ENCODE assay signal across 12 cellular contexts in the genomic region with DNA sequence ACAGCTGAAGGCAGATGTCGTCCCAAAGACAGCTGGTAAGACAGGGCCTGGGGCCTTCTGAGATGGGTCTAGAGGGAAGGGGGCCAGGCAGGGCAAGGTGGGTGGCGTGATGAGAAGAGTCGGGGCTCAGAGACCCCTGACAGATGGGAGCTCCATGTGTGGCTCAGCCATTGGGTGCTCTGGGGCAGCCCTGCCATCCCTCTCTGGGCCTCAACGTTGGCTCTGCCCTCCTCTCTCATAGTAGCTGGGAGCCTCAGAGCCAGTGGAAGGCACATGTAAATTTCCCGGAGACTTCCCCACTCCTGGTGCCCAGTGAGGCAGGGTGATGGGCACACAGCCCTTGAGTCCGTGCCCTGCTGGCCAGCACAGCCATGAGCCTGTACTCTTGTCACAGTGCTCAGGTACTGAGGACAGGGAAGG. TPM values are rescaled to one million over a fixed set of nuclear protein-coding genes. Genes with fewer than 3 reads are reported as not detected.
A peak's percentile ranks its signal among the peaks of the same experiment; 100 is the strongest.
DNase-seq lines count a peak whose midpoint lies in the region; ATAC-seq, FAIRE-seq and TF ChIP-seq lines count a peak whose summit lies in the region.
"Had no signal": no experiment of that assay in that cellular context is flagged by ENCODE, and none has a peak within 500 bp of the region (broad histone marks: within the 10 kb centered on the region; RNA-seq: fewer than 3 reads in every experiment).

No MANE protein-coding gene starts in this region.

- H3K27ac ChIP-seq in 22Rv1 = 0 out of 2 replicates have a peak overlapping the region, but pooled peaks have one; percentile 88
- H3K27ac ChIP-seq in GM12878 (ENCODE audit: control insufficient read depth, insufficient read depth) = peak overlapping the region; percentile 92

- H3K79me2 ChIP-seq in GM12878 (ENCODE audit: control insufficient read depth, insufficient read depth, low read length) = peaks cover 47% of the 10 kb centered on the region

- POLR2A ChIA-PET in GM12878 (lab: Charles Lee) = interaction anchor here (0.6 to 2.2 kb wide), 4 partner anchors 18 to 118 kb away, joined by 5 to 13 read pairs (median 7); no protein-coding TSS in a partner anchor

- SMC1A ChIA-PET in GM12878 (lab: Charles Lee; ENCODE audit: uncharacterized antibody, unreplicated experiment) = interaction anchor here (0.8 to 3.2 kb wide), 10 partner anchors 14 to 104 kb away, joined by 3 to 10 read pairs (median 4); no protein-coding TSS in a partner anchor

- CTCF ChIA-PET in GM12878 (lab: Yijun Ruan, JAX) = interaction anchor here (0.6 to 5.4 kb wide), 9 partner anchors 10 to 103 kb away, joined by 3 to 27 read pairs (median 6); no protein-coding TSS in a partner anchor

- peaks cover 40% of the 10 kb centered on the region for H3K36me3 ChIP-seq in H7 (replicated peaks; ENCODE audit: control insufficient read depth, insufficient read depth, low read length)
- H3K36me3 ChIP-seq in GM12878 (ENCODE audit: control insufficient read depth in 2 of 2, insufficient read depth in 2 of 2, low read length in 1 of 2) = peaks cover 30 to 40% of the 10 kb centered on the region in 2 experiments

- intact Hi-C loops in GM12878 (cut with micrococcal nuclease; ENCODE audit: unreplicated experiment) = loop anchor here (2.0 kb wide), 1 partner anchor 106 kb away; no protein-coding TSS in a partner anchor

- TF ChIP-seq RAD21 in GM12878 (IDR thresholded peaks at IDR 0.05; ENCODE audit: insufficient read depth, low read depth, low read length) = no peak

- peak; percentile 14 for DNase-seq in H7
- DNase-seq in GM12878 (ENCODE audit: low read depth, low spot score) = no peak
- DNase-seq in mucosa of gallbladder (ENCODE audit: low spot score) = peak; percentile 9
- DNase-seq in HPDE6-E6E7 (ENCODE audit: extremely low spot score) = no peak
- DNase-seq in ureter (ENCODE audit: low spot score) = no peak
- DNase-seq: activated CD4-positive, alpha-beta T cell treated with anti-CD3 and anti-CD28 coated beads, Interleukin-2, amount 50 U/mL, for 4 hours; EL; NCI-H146 had no signal

- H3K9me3 ChIP-seq in GM12878 (replicated peaks; ENCODE audit: control insufficient read depth, insufficient read depth, low read length) = no peaks in the 10 kb centered on the region

- BruUV-seq in GM12878 (replicated peaks; lab: Mats Ljungman, UMichigan) = no TSS peak

- no peak for TF ChIP-seq EP300 in GM12878 (IDR thresholded peaks at IDR 0.05; ENCODE audit: borderline replicate concordance in 1 of 2, control insufficient read depth in 1 of 2, low read depth in 2 of 2, low read length in 2 of 2)

- H3K4me3 ChIP-seq in H7 (ENCODE audit: insufficient read depth, low read depth, low read length) (no peak overlapping the region), GM12878 (peak overlapping the region; percentile 84)

- H3K9ac ChIP-seq in GM12878 (ENCODE audit: control insufficient read depth, insufficient read depth, low read length) = peak overlapping the region; percentile 96

- 62% methylated on average over 6 of the region's 6 CpGs for WGBS in GM12878 (ENCODE audit: insufficient coverage, insufficient replicate concordance, low lambda C conversion rate, missing lambda C conversion rate)

- H3K27me3 ChIP-seq in H7 (ENCODE audit: control insufficient read depth, insufficient read depth, low read length) (no peaks in the 10 kb centered on the region), GM12878 (replicated peaks in 1 of 2; ENCODE audit: control insufficient read depth in 2 of 2, insufficient read depth in 2 of 2, low read length in 1 of 2) (no peaks in the 10 kb centered on the region)

- H3K4me2 ChIP-seq in GM12878 (ENCODE audit: control insufficient read depth, insufficient read depth) = peak overlapping the region; percentile 95

- ATAC-seq in GM12878 = no peak
- no peak for ATAC-seq in HG02571 (IDR thresholded peaks at IDR 0.05; ENCODE audit: unreplicated experiment)
- ATAC-seq in HG03135 (IDR thresholded peaks at IDR 0.05; ENCODE audit: unreplicated experiment) = no peak

- FAIRE-seq in GM12878 (lab: Jason Lieb, UNC) = no peak
- FAIRE-seq: H54 had no signal

- in situ Hi-C loops in GM12878 (cut with MboI) = no loop called here

- no peaks in the 10 kb centered on the region; the same call in 1 of the 2 replicates for H4K20me1 ChIP-seq in GM12878 (ENCODE audit: control insufficient read depth, insufficient read depth)

- no peak overlapping the region for H2AFZ ChIP-seq in GM12878 (ENCODE audit: control insufficient read depth, low read depth, low read length)

- TF ChIP-seq POLR2A in GM12878 (IDR thresholded peaks at IDR 0.05; ENCODE audit: low read depth, low read length) = 0 out of 2 replicates have a peak, but pooled peaks have one; percentile 34

- TF ChIP-seq CTCF in 22Rv1 (IDR thresholded peaks at IDR 0.05) = no peak
- TF ChIP-seq CTCF in GM12878 (IDR thresholded peaks at IDR 0.05 in 2 of 3, conservative IDR thresholded peaks at IDR 0.05 in 1 of 3; ENCODE audit: control insufficient read depth in 2 of 3, extremely low read depth in 1 of 3, insufficient read depth in 1 of 3, low read depth in 3 of 3, low read length in 3 of 3) = no peak

- RAD21 ChIA-PET in GM12878 (lab: Charles Lee; ENCODE audit: unreplicated experiment) = interaction anchor here (1.0 to 4.6 kb wide), 5 partner anchors 18 to 107 kb away, joined by 3 to 36 read pairs (median 9); no protein-coding TSS in a partner anchor

- H3K4me1 ChIP-seq in GM12878 (ENCODE audit: control insufficient read depth, insufficient read depth, low read length) = peaks cover 17% of the 10 kb centered on the region

TF ChIP-seq in GM12878, 131 proteins besides CTCF, POLR2A, EP300 and RAD21:
- no peak for TF ChIP-seq EED (IDR thresholded peaks at IDR 0.05; ENCODE audit: low read depth)
- TF ChIP-seq POLR2AphosphoS5 (IDR thresholded peaks at IDR 0.05; ENCODE audit: low read length) = 0 out of 2 replicates have a peak, but pooled peaks have one; percentile 21
- TF ChIP-seq, protein P1, sequence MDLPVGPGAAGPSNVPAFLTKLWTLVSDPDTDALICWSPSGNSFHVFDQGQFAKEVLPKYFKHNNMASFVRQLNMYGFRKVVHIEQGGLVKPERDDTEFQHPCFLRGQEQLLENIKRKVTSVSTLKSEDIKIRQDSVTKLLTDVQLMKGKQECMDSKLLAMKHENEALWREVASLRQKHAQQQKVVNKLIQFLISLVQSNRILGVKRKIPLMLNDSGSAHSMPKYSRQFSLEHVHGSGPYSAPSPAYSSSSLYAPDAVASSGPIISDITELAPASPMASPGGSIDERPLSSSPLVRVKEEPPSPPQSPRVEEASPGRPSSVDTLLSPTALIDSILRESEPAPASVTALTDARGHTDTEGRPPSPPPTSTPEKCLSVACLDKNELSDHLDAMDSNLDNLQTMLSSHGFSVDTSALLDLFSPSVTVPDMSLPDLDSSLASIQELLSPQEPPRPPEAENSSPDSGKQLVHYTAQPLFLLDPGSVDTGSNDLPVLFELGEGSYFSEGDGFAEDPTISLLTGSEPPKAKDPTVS (IDR thresholded peaks at IDR 0.05; ENCODE audit: low read depth, low read length) = no peak
- TF ChIP-seq ETV6 (conservative IDR thresholded peaks at IDR 0.05 in 1 of 2, IDR thresholded peaks at IDR 0.05 in 1 of 2; ENCODE audit: borderline replicate concordance in 1 of 2, low read depth in 1 of 2) = no peak
- TF ChIP-seq HDAC2 (IDR thresholded peaks at IDR 0.05) = no peak
- 0 out of 3 replicates have a peak, but pooled peaks have one; percentile 18 for TF ChIP-seq POU2F2 (IDR thresholded peaks at IDR 0.05; ENCODE audit: borderline replicate concordance, low read depth, low read length)

RNA-seq across cellular contexts. Expression of gene PPIF, which starts 1.8 kb away (rescaled TPM):
- total RNA-seq in H7 (2014; rRNA removed; shearing (Covaris generic)) = 78.6 and 87.5 TPM in 2 replicates
- total RNA-seq in GM12878 (2013; cell fraction: nucleolus; rRNA removed) = 73.4 and 105 TPM in 2 replicates
- total RNA-seq in GM12878 (2014; rRNA removed) (52.1 and 52.4 TPM in 2 replicates), GM12878 (2014; rRNA removed; fragmentation: Illumina TruSeq; extraction: Trizol) (69.0 and 78.3 TPM in 2 replicates), GM12878 (2021) (162 and 180 TPM in 2 replicates), mucosa of gallbladder (49.4 TPM), ureter (108 TPM)
- 78.0 TPM for polyA plus RNA-seq in GM12878 (2011; ENCODE audit: low read depth)
- polyA plus RNA-seq in GM12878 (2011; rRNA removed) (111 and 145 TPM in 2 replicates), GM12878 (2014; fragmentation: Illumina TruSeq; extraction: Trizol) (106 and 164 TPM in 2 replicates), GM12878 (2014; fragmentation: Nextera tagmentation; extraction: Ambion mirVana) (10 to 100 TPM; 28.8 to 71.9 TPM), GM12878 (2014; rRNA removed) (127 and 129 TPM in 2 replicates), GM12878 (2016; fragmentation: Nextera tagmentation; extraction: Ambion mirVana) (100 to 1,000 TPM; 129 to 140 TPM)
- polyA plus RNA-seq in GM12878 (2011; cell fraction: cytosol; rRNA removed) = 220 and 257 TPM in 2 replicates
- polyA plus RNA-seq in GM12878 (2011; cell fraction: nucleus; rRNA removed) = 250 and 304 TPM in 2 replicates
- polyA plus RNA-seq in GM12878 (2012) = 81.9 and 104 TPM in 2 replicates
- polyA minus RNA-seq in GM12878 (2011; rRNA and poly(A)+ RNA removed) = 132 and 134 TPM in 2 replicates
- 44.8 and 52.4 TPM in 2 replicates for polyA minus RNA-seq in GM12878 (2011; cell fraction: cytosol; rRNA and poly(A)+ RNA removed)
- 114 and 180 TPM in 2 replicates for polyA minus RNA-seq in GM12878 (2011; cell fraction: nucleus; rRNA and poly(A)+ RNA removed)

Comparison
In these comparisons a context has a peak if more than half of its experiments do, and no peak if none do; other contexts are left out.
1. DNase-seq: peak in H7 (single experiment) and mucosa of gallbladder (single experiment); none in GM12878 (single experiment), HPDE6-E6E7 (single experiment) and ureter (single experiment).